1 cellular context compared by ENCODE assay signal in the genomic region with DNA sequence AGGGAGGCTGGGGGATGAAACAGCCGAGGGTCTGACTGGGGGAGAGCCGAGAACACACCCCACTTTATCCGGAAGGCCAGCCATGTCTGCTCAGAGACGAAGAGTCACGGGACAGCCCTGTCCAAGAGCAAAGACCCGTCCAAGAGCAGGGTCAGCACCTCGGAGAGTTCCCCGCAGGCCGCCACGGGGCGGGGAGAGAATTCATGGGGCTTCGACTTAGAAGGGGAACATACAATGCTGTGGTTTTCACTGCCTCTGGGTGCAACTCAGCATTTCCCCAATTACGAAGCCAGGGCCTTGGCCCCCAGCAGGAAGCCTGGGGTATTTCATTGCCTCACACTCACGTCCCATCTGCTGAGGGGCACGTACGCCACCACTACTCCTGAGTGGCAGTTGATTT.
A peak's percentile ranks its signal among the peaks of the same experiment; 100 is the strongest.
TF ChIP-seq lines count a peak whose summit lies in the region.

No MANE protein-coding gene starts in this region.

TF ChIP-seq in K562, 482 proteins besides CTCF, POLR2A, EP300 and RAD21 (continued from another document and continues in another):
- TF ChIP-seq, protein P1, sequence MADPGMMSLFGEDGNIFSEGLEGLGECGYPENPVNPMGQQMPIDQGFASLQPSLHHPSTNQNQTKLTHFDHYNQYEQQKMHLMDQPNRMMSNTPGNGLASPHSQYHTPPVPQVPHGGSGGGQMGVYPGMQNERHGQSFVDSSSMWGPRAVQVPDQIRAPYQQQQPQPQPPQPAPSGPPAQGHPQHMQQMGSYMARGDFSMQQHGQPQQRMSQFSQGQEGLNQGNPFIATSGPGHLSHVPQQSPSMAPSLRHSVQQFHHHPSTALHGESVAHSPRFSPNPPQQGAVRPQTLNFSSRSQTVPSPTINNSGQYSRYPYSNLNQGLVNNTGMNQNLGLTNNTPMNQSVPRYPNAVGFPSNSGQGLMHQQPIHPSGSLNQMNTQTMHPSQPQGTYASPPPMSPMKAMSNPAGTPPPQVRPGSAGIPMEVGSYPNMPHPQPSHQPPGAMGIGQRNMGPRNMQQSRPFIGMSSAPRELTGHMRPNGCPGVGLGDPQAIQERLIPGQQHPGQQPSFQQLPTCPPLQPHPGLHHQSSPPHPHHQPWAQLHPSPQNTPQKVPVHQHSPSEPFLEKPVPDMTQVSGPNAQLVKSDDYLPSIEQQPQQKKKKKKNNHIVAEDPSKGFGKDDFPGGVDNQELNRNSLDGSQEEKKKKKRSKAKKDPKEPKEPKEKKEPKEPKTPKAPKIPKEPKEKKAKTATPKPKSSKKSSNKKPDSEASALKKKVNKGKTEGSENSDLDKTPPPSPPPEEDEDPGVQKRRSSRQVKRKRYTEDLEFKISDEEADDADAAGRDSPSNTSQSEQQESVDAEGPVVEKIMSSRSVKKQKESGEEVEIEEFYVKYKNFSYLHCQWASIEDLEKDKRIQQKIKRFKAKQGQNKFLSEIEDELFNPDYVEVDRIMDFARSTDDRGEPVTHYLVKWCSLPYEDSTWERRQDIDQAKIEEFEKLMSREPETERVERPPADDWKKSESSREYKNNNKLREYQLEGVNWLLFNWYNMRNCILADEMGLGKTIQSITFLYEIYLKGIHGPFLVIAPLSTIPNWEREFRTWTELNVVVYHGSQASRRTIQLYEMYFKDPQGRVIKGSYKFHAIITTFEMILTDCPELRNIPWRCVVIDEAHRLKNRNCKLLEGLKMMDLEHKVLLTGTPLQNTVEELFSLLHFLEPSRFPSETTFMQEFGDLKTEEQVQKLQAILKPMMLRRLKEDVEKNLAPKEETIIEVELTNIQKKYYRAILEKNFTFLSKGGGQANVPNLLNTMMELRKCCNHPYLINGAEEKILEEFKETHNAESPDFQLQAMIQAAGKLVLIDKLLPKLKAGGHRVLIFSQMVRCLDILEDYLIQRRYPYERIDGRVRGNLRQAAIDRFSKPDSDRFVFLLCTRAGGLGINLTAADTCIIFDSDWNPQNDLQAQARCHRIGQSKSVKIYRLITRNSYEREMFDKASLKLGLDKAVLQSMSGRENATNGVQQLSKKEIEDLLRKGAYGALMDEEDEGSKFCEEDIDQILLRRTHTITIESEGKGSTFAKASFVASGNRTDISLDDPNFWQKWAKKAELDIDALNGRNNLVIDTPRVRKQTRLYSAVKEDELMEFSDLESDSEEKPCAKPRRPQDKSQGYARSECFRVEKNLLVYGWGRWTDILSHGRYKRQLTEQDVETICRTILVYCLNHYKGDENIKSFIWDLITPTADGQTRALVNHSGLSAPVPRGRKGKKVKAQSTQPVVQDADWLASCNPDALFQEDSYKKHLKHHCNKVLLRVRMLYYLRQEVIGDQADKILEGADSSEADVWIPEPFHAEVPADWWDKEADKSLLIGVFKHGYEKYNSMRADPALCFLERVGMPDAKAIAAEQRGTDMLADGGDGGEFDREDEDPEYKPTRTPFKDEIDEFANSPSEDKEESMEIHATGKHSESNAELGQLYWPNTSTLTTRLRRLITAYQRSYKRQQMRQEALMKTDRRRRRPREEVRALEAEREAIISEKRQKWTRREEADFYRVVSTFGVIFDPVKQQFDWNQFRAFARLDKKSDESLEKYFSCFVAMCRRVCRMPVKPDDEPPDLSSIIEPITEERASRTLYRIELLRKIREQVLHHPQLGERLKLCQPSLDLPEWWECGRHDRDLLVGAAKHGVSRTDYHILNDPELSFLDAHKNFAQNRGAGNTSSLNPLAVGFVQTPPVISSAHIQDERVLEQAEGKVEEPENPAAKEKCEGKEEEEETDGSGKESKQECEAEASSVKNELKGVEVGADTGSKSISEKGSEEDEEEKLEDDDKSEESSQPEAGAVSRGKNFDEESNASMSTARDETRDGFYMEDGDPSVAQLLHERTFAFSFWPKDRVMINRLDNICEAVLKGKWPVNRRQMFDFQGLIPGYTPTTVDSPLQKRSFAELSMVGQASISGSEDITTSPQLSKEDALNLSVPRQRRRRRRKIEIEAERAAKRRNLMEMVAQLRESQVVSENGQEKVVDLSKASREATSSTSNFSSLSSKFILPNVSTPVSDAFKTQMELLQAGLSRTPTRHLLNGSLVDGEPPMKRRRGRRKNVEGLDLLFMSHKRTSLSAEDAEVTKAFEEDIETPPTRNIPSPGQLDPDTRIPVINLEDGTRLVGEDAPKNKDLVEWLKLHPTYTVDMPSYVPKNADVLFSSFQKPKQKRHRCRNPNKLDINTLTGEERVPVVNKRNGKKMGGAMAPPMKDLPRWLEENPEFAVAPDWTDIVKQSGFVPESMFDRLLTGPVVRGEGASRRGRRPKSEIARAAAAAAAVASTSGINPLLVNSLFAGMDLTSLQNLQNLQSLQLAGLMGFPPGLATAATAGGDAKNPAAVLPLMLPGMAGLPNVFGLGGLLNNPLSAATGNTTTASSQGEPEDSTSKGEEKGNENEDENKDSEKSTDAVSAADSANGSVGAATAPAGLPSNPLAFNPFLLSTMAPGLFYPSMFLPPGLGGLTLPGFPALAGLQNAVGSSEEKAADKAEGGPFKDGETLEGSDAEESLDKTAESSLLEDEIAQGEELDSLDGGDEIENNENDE (IDR thresholded peaks at IDR 0.05; ENCODE audit: low read depth, low read length): no peak
- TF ChIP-seq, protein P2, sequence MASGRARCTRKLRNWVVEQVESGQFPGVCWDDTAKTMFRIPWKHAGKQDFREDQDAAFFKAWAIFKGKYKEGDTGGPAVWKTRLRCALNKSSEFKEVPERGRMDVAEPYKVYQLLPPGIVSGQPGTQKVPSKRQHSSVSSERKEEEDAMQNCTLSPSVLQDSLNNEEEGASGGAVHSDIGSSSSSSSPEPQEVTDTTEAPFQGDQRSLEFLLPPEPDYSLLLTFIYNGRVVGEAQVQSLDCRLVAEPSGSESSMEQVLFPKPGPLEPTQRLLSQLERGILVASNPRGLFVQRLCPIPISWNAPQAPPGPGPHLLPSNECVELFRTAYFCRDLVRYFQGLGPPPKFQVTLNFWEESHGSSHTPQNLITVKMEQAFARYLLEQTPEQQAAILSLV (tag; IDR thresholded peaks at IDR 0.05): no peak
- TF ChIP-seq RCOR1 (IDR thresholded peaks at IDR 0.05; ENCODE audit: borderline replicate concordance in 1 of 2, low read depth in 2 of 2, low read length in 2 of 2): peak in 1 of 2 experiments; percentile 70; a peak in 1 of 4 replicates
- TF ChIP-seq UBTF (IDR thresholded peaks at IDR 0.05; ENCODE audit: borderline replicate concordance in 1 of 2, low read depth in 2 of 2, low read length in 2 of 2): 0 out of 4 replicates have a peak, but pooled peaks of 1 of the 2 experiments have one; percentile 46
- no peak for TF ChIP-seq HSF4 (CRISPR knock-in tag; IDR thresholded peaks at IDR 0.05; ENCODE audit: borderline replicate concordance)
- no peak for TF ChIP-seq ZNF224 (CRISPR knock-in tag; IDR thresholded peaks at IDR 0.05)
- no peak for TF ChIP-seq ZNF175 (CRISPR knock-in tag; IDR thresholded peaks at IDR 0.05; ENCODE audit: low read depth)
- TF ChIP-seq KHSRP (IDR thresholded peaks at IDR 0.05): no peak
- peak; percentile 89 for TF ChIP-seq ZNF766 (CRISPR knock-in tag; conservative IDR thresholded peaks at IDR 0.05)
- TF ChIP-seq MED1 (CRISPR knock-in tag; IDR thresholded peaks at IDR 0.05; ENCODE audit: borderline replicate concordance): no peak
- no peak for TF ChIP-seq BRF1 (IDR thresholded peaks at IDR 0.05; ENCODE audit: borderline replicate concordance, extremely low read depth, insufficient read length)
- no peak for TF ChIP-seq TCFL5 (CRISPR knock-in tag; conservative IDR thresholded peaks at IDR 0.05)
- TF ChIP-seq ZNF121 (CRISPR knock-in tag; conservative IDR thresholded peaks at IDR 0.05): no peak
- TF ChIP-seq ZNF407 (IDR thresholded peaks at IDR 0.05; ENCODE audit: low read depth): no peak
- peak; percentile 66 for TF ChIP-seq RB1 (IDR thresholded peaks at IDR 0.05; ENCODE audit: low read depth)
- TF ChIP-seq CSDE1 (IDR thresholded peaks at IDR 0.05): no peak
- peak in 1 of 2 experiments; percentile 27; a peak in 1 of 3 replicates for TF ChIP-seq CBX3 (IDR thresholded peaks at IDR 0.05; ENCODE audit: borderline replicate concordance in 1 of 2, low read length in 2 of 2)
- TF ChIP-seq CBX2 (IDR thresholded peaks at IDR 0.05; ENCODE audit: insufficient read depth, low read length, poor library complexity, severe bottlenecking): no peak
- TF ChIP-seq MTA1 (IDR thresholded peaks at IDR 0.05; ENCODE audit: borderline replicate concordance): no peak
- peak; percentile 67 for TF ChIP-seq ZNF395 (CRISPR knock-in tag; IDR thresholded peaks at IDR 0.05)
- TF ChIP-seq MAZ (CRISPR knock-in tag; conservative IDR thresholded peaks at IDR 0.05 in 1 of 2, IDR thresholded peaks at IDR 0.05 in 1 of 2): peak in 1 of 2 experiments; percentile 75; a peak in 2 of 4 replicates
- 0 out of 2 replicates have a peak, but pooled peaks have one; percentile 24 for TF ChIP-seq ZBTB33 (CRISPR knock-in tag; IDR thresholded peaks at IDR 0.05)
- no peak for TF ChIP-seq ELF2 (CRISPR knock-in tag; IDR thresholded peaks at IDR 0.05)
